2 cellular contexts compared by ENCODE assay signal in genomic region chr18:56043691-56044090, GRCh38.
TF ChIP-seq lines count a peak whose summit lies in the region.

No MANE protein-coding gene starts in this region.

TF ChIP-seq in WTC11, 78 proteins besides CTCF, POLR2A, EP300 and RAD21 (continued from another document):
- TF ChIP-seq JAZF1 (CRISPR knock-in tag; IDR thresholded peaks at IDR 0.05) (no peak), USF1 (CRISPR knock-in tag; IDR thresholded peaks at IDR 0.05) (no peak), ZNF121 (CRISPR knock-in tag; IDR thresholded peaks at IDR 0.05) (no peak), MLX (CRISPR knock-in tag; IDR thresholded peaks at IDR 0.05) (no peak), GTF2I (CRISPR knock-in tag; conservative IDR thresholded peaks at IDR 0.05) (no peak), TEAD4 (CRISPR knock-in tag; IDR thresholded peaks at IDR 0.05) (no peak), ZNF138 (CRISPR knock-in tag; conservative IDR thresholded peaks at IDR 0.05) (no peak), RELA (CRISPR knock-in tag; IDR thresholded peaks at IDR 0.05; ENCODE audit: borderline replicate concordance) (no peak), CREM (CRISPR knock-in tag; IDR thresholded peaks at IDR 0.05) (no peak), ZNF423 (CRISPR knock-in tag; IDR thresholded peaks at IDR 0.05) (no peak), E2F1 (CRISPR knock-in tag; IDR thresholded peaks at IDR 0.05) (no peak), ATF3 (CRISPR knock-in tag; conservative IDR thresholded peaks at IDR 0.05) (no peak), NR1H2 (CRISPR knock-in tag; IDR thresholded peaks at IDR 0.05) (no peak)

TF ChIP-seq in H1, 55 proteins besides CTCF, POLR2A, EP300 and RAD21 (continued from another document):
- peak; percentile 34; the same call in 1 of the 2 replicates for TF ChIP-seq MAX (IDR thresholded peaks at IDR 0.05)
- peak; percentile 97 for TF ChIP-seq TCF12 (IDR thresholded peaks at IDR 0.05; ENCODE audit: low read depth, low read length)
